8 cellular contexts compared by ENCODE assay signal in genomic region chrX:15686818-15687685, GRCh38. TPM values are rescaled to one million over a fixed set of nuclear protein-coding genes. Genes with fewer than 3 reads are reported as not detected.
DNase-seq lines count a peak whose midpoint lies in the region; ATAC-seq and TF ChIP-seq lines count a peak whose summit lies in the region.

No MANE protein-coding gene starts in this region.

- TF ChIP-seq CTCF in IMR-90 (conservative IDR thresholded peaks at IDR 0.05; ENCODE audit: low read depth, low read length) (peak; percentile 83), foreskin fibroblast (IDR thresholded peaks at IDR 0.05; ENCODE audit: low read depth, low read length) (peak; percentile 54), parathyroid adenoma (IDR thresholded peaks at IDR 0.05) (peak; percentile 59)

- H3K9me1 ChIP-seq in IMR-90 (ENCODE audit: insufficient read depth, low read length), result no peaks in the 10 kb centered on the region

- no peak overlapping the region for H4K8ac ChIP-seq in IMR-90 (ENCODE audit: low read depth in 2 of 2, low read length in 2 of 2)

- DNase-seq in COR-L47 (lab: John Stamatoyannopoulos, UW), result peak; percentile 17
- peak; percentile 61 for DNase-seq in IMR-90
- peak; percentile 67 for DNase-seq in RPMI8226
- peak; percentile 19 for DNase-seq in activated T-helper 9 cell treated with anti-CD3 and anti-CD28 coated beads, Interleukin-2, amount 50 U/mL, for 16 hours (ENCODE audit: low read depth)
- DNase-seq in foreskin fibroblast, result peak; percentile 19 to 67

- H2BK20ac ChIP-seq in IMR-90 (ENCODE audit: low read depth, low read length), result no peak overlapping the region

- H3K36me3 ChIP-seq in IMR-90 (ENCODE audit: control insufficient read depth, insufficient read depth, low read length) (peaks cover 11% of the 10 kb centered on the region), parathyroid adenoma (ENCODE audit: control insufficient read depth, insufficient read depth, low read length) (no peaks in the 10 kb centered on the region)

- H2BK5ac ChIP-seq in IMR-90 (ENCODE audit: low read depth, low read length, poor library complexity, severe bottlenecking), result no peak overlapping the region

- no peak overlapping the region for H4K5ac ChIP-seq in IMR-90 (ENCODE audit: low read depth, low read length)

- H3K9ac ChIP-seq in IMR-90 (ENCODE audit: low read depth, low read length) (no peak overlapping the region), parathyroid adenoma (no peak overlapping the region)

- POLR2A ChIA-PET in IMR-90 (lab: Charles Lee; ENCODE audit: unreplicated experiment), result no interaction called here

- no peak overlapping the region for H2BK15ac ChIP-seq in IMR-90 (ENCODE audit: low read depth, low read length)

- no peaks in the 10 kb centered on the region for H3K9me3 ChIP-seq in IMR-90 (ENCODE audit: control insufficient read depth, insufficient read depth, low read length)
- H3K9me3 ChIP-seq in parathyroid adenoma (ENCODE audit: control insufficient read depth, low read length), result no peaks in the 10 kb centered on the region

- H2AFZ ChIP-seq in IMR-90 (replicated peaks; ENCODE audit: low read length, poor library complexity) (no peak overlapping the region), parathyroid adenoma (no peak overlapping the region)

- intact Hi-C loops in IMR-90 (cut with micrococcal nuclease), result loop anchor here (2.0 to 10.0 kb wide), 5 partner anchors 104 to 1008 kb away; partner anchors contain the start of gene ZRSR2

- CTCF ChIA-PET in IMR-90 (lab: Yijun Ruan, JAX), result interaction anchor here (0.7 kb wide), 1 partner anchor 18 kb away, joined by 3 read pairs; no protein-coding TSS in a partner anchor

- H4K91ac ChIP-seq in IMR-90 (ENCODE audit: insufficient read depth, low read depth, low read length), result no peak overlapping the region

- in situ Hi-C loops in IMR-90 (cut with MboI; ENCODE audit: low sequenced_read_pairs), result no loop called here

- no peak overlapping the region for H3K18ac ChIP-seq in IMR-90 (ENCODE audit: low read depth, low read length)

- H3K79me2 ChIP-seq in parathyroid adenoma, result peaks cover 8% of the 10 kb centered on the region

- H3K4me3 ChIP-seq in IMR-90 (ENCODE audit: insufficient read depth, low read depth, low read length) (no peak overlapping the region), foreskin fibroblast (ENCODE audit: low read depth in 1 of 2, low read length in 2 of 2) (no peak overlapping the region), parathyroid adenoma (ENCODE audit: low read depth, low read length) (no peak overlapping the region)

- no TSS peak for BruUV-seq in IMR-90 (replicated peaks; lab: Mats Ljungman, UMichigan)

- no peak overlapping the region for H3K14ac ChIP-seq in IMR-90 (replicated peaks; ENCODE audit: low read depth, low read length)

- ATAC-seq in GM19463 (IDR thresholded peaks at IDR 0.05; ENCODE audit: unreplicated experiment), result peak; percentile 94
- peak; percentile 91 for ATAC-seq in IMR-90 (ENCODE audit: low read depth)
- ATAC-seq in GM21528 (IDR thresholded peaks at IDR 0.05; ENCODE audit: low FRiP score, unreplicated experiment), result no peak

- H3K4me1 ChIP-seq in IMR-90 (ENCODE audit: control insufficient read depth, insufficient read depth, low read length), result no peaks in the 10 kb centered on the region
- no peaks in the 10 kb centered on the region for H3K4me1 ChIP-seq in parathyroid adenoma

- H3K27ac ChIP-seq in IMR-90 (ENCODE audit: insufficient read depth, low read length) (no peak overlapping the region), parathyroid adenoma (no peak overlapping the region)

- WGBS in IMR-90 (ENCODE audit: extremely low coverage in 2 of 2, insufficient read length in 1 of 2), 2 experiments, result 39% methylated on average over 3 of the region's 6 CpGs; no CpG with 5 or more reads in 1 of the 2 experiments

- H2AK9ac ChIP-seq in IMR-90 (replicated peaks; ENCODE audit: low read depth, low read length, poor library complexity), result no peak overlapping the region

- H3K27me3 ChIP-seq in IMR-90 (ENCODE audit: control insufficient read depth, insufficient read depth, low read length), result no peaks in the 10 kb centered on the region
- H3K27me3 ChIP-seq in parathyroid adenoma (ENCODE audit: control insufficient read depth, insufficient read depth, low read length), result no peaks in the 10 kb centered on the region

- no peak overlapping the region for H3K4ac ChIP-seq in IMR-90 (ENCODE audit: low read depth, low read length)

- H3K4me2 ChIP-seq in IMR-90 (ENCODE audit: low read depth, low read length) (no peak overlapping the region), parathyroid adenoma (ENCODE audit: low read length) (no peak overlapping the region)

- peak; percentile 67 for TF ChIP-seq RAD21 in IMR-90 (IDR thresholded peaks at IDR 0.05; ENCODE audit: low read length)

- no peak overlapping the region for H3K23ac ChIP-seq in IMR-90 (ENCODE audit: low read depth, low read length)

- peaks cover 43% of the 10 kb centered on the region for H4K20me1 ChIP-seq in IMR-90 (ENCODE audit: insufficient read depth, low read length)

- dilution Hi-C loops in IMR-90 (cut with HindIII; ENCODE audit: low sequenced_read_pairs, unreplicated experiment), result no loop called here

- no peak overlapping the region for H3K56ac ChIP-seq in IMR-90 (ENCODE audit: extremely low read depth, insufficient read depth, low read length)

- no peak overlapping the region for H2BK120ac ChIP-seq in IMR-90 (ENCODE audit: low read depth, low read length)

- TF ChIP-seq POLR2A in IMR-90 (IDR thresholded peaks at IDR 0.05; ENCODE audit: low read depth, low read length), result no peak

- peaks cover 15 to 35% of the 10 kb centered on the region in 2 experiments; a peak in 3 of 4 replicates for H3K79me1 ChIP-seq in IMR-90 (ENCODE audit: low read depth in 1 of 2, low read length in 2 of 2)

- H2AK5ac ChIP-seq in IMR-90 (ENCODE audit: low read depth, low read length), result no peak overlapping the region

TF ChIP-seq in IMR-90, 13 proteins besides CTCF, POLR2A, EP300 and RAD21:
- TF ChIP-seq SMC3 (IDR thresholded peaks at IDR 0.05; ENCODE audit: low read depth, low read length) (peak; percentile 51), MAZ (IDR thresholded peaks at IDR 0.05; ENCODE audit: borderline replicate concordance, low read depth, low read length) (no peak)
- TF ChIP-seq, protein P1, sequence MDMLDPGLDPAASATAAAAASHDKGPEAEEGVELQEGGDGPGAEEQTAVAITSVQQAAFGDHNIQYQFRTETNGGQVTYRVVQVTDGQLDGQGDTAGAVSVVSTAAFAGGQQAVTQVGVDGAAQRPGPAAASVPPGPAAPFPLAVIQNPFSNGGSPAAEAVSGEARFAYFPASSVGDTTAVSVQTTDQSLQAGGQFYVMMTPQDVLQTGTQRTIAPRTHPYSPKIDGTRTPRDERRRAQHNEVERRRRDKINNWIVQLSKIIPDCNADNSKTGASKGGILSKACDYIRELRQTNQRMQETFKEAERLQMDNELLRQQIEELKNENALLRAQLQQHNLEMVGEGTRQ (IDR thresholded peaks at IDR 0.05; ENCODE audit: low read depth, low read length), result no peak

RNA-seq across cellular contexts. Expression of gene CLTRN, which starts 22.4 kb away (rescaled TPM):
- total RNA-seq in IMR-90 (2012; rRNA removed), result under 0.01 TPM in 2 replicates
- 0.16 and 0.17 TPM in 2 replicates for polyA plus RNA-seq in IMR-90 (2012; rRNA removed)
- polyA plus RNA-seq in IMR-90 (2012; cell fraction: cytosol; rRNA removed), result 0.04 TPM in 1 of 2 replicates, not detected in the other
- 0.03 and 0.68 TPM in 2 replicates for polyA plus RNA-seq in IMR-90 (2012; cell fraction: nucleus; rRNA removed; ENCODE audit: low replicate concordance)

RNA-seq across cellular contexts. Expression of gene CA5B, which starts 51.0 kb away (rescaled TPM):
- 4.7 and 5.4 TPM in 2 replicates for total RNA-seq in IMR-90 (2012; rRNA removed)
- 2.7 and 3.5 TPM in 2 replicates for polyA plus RNA-seq in IMR-90 (2012; rRNA removed)
- 0.97 and 1.3 TPM in 2 replicates for polyA plus RNA-seq in IMR-90 (2012; cell fraction: cytosol; rRNA removed)
- polyA plus RNA-seq in IMR-90 (2012; cell fraction: nucleus; rRNA removed; ENCODE audit: low replicate concordance), result 1.2 and 5.4 TPM in 2 replicates

Comparison
In these comparisons a context has a peak if more than half of its experiments do, and no peak if none do; other contexts are left out.
1. DNase-seq: peak in every context shown above with its lines; median percentile 67 in RPMI8226; 61 in IMR-90; 43 in foreskin fibroblast; 19 in activated T-helper 9 cell treated with anti-CD3 and anti-CD28 coated beads, Interleukin-2, amount 50 U/mL, for 16 hours; 17 in COR-L47.